ENCODE assay signal across 3 cellular contexts in genomic region chr1:209749660-209750059, GRCh38.
TF ChIP-seq lines count a peak whose summit lies in the region.

No MANE protein-coding gene starts in this region.

TF ChIP-seq in SK-N-SH, 30 proteins besides CTCF, POLR2A, EP300 and RAD21:
- peak; percentile 44 for TF ChIP-seq GATA2 (CRISPR knock-in tag; IDR thresholded peaks at IDR 0.05)
- no peak for TF ChIP-seq TEAD4 (IDR thresholded peaks at IDR 0.05; ENCODE audit: borderline replicate concordance, insufficient read depth)
- peak; percentile 15 for TF ChIP-seq CHD2 (IDR thresholded peaks at IDR 0.05; ENCODE audit: low read length, partially characterized antibody)

TF ChIP-seq in SK-N-SH treated with all-trans-retinoic acid at 6 μM for 48 hours, 23 proteins besides CTCF, POLR2A, EP300 and RAD21:
- TF ChIP-seq ZNF70 (CRISPR knock-in tag; IDR thresholded peaks at IDR 0.05), result no peak
- TF ChIP-seq ZFP30 (CRISPR knock-in tag; IDR thresholded peaks at IDR 0.05), result no peak
- no peak for TF ChIP-seq SNAI2 (CRISPR knock-in tag; IDR thresholded peaks at IDR 0.05)
- TF ChIP-seq TCF4 (CRISPR knock-in tag; IDR thresholded peaks at IDR 0.05; ENCODE audit: borderline replicate concordance), result no peak
- TF ChIP-seq PPARA (CRISPR knock-in tag; IDR thresholded peaks at IDR 0.05; ENCODE audit: borderline replicate concordance), result no peak
- TF ChIP-seq ZNF565 (CRISPR knock-in tag; conservative IDR thresholded peaks at IDR 0.05; ENCODE audit: low read depth), result no peak
- TF ChIP-seq ESRRG (CRISPR knock-in tag; IDR thresholded peaks at IDR 0.05), result no peak
- TF ChIP-seq, protein P1, sequence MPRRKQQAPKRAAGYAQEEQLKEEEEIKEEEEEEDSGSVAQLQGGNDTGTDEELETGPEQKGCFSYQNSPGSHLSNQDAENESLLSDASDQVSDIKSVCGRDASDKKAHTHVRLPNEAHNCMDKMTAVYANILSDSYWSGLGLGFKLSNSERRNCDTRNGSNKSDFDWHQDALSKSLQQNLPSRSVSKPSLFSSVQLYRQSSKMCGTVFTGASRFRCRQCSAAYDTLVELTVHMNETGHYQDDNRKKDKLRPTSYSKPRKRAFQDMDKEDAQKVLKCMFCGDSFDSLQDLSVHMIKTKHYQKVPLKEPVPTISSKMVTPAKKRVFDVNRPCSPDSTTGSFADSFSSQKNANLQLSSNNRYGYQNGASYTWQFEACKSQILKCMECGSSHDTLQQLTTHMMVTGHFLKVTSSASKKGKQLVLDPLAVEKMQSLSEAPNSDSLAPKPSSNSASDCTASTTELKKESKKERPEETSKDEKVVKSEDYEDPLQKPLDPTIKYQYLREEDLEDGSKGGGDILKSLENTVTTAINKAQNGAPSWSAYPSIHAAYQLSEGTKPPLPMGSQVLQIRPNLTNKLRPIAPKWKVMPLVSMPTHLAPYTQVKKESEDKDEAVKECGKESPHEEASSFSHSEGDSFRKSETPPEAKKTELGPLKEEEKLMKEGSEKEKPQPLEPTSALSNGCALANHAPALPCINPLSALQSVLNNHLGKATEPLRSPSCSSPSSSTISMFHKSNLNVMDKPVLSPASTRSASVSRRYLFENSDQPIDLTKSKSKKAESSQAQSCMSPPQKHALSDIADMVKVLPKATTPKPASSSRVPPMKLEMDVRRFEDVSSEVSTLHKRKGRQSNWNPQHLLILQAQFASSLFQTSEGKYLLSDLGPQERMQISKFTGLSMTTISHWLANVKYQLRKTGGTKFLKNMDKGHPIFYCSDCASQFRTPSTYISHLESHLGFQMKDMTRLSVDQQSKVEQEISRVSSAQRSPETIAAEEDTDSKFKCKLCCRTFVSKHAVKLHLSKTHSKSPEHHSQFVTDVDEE (CRISPR knock-in tag; IDR thresholded peaks at IDR 0.05), result no peak
- TF ChIP-seq ZNF8 (CRISPR knock-in tag; IDR thresholded peaks at IDR 0.05), result no peak
- TF ChIP-seq, protein P2, sequence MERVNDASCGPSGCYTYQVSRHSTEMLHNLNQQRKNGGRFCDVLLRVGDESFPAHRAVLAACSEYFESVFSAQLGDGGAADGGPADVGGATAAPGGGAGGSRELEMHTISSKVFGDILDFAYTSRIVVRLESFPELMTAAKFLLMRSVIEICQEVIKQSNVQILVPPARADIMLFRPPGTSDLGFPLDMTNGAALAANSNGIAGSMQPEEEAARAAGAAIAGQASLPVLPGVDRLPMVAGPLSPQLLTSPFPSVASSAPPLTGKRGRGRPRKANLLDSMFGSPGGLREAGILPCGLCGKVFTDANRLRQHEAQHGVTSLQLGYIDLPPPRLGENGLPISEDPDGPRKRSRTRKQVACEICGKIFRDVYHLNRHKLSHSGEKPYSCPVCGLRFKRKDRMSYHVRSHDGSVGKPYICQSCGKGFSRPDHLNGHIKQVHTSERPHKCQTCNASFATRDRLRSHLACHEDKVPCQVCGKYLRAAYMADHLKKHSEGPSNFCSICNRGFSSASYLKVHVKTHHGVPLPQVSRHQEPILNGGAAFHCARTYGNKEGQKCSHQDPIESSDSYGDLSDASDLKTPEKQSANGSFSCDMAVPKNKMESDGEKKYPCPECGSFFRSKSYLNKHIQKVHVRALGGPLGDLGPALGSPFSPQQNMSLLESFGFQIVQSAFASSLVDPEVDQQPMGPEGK (CRISPR knock-in tag; IDR thresholded peaks at IDR 0.05; ENCODE audit: borderline replicate concordance), result no peak
- TF ChIP-seq CREB5 (CRISPR knock-in tag; IDR thresholded peaks at IDR 0.05; ENCODE audit: low read depth), result no peak
- TF ChIP-seq, protein P3, sequence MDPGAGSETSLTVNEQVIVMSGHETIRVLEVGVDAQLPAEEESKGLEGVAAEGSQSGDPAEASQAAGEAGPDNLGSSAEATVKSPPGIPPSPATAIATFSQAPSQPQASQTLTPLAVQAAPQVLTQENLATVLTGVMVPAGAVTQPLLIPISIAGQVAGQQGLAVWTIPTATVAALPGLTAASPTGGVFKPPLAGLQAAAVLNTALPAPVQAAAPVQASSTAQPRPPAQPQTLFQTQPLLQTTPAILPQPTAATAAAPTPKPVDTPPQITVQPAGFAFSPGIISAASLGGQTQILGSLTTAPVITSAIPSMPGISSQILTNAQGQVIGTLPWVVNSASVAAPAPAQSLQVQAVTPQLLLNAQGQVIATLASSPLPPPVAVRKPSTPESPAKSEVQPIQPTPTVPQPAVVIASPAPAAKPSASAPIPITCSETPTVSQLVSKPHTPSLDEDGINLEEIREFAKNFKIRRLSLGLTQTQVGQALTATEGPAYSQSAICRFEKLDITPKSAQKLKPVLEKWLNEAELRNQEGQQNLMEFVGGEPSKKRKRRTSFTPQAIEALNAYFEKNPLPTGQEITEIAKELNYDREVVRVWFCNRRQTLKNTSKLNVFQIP (CRISPR knock-in tag; IDR thresholded peaks at IDR 0.05; ENCODE audit: borderline replicate concordance, low read depth), result no peak
- TF ChIP-seq, protein P4, sequence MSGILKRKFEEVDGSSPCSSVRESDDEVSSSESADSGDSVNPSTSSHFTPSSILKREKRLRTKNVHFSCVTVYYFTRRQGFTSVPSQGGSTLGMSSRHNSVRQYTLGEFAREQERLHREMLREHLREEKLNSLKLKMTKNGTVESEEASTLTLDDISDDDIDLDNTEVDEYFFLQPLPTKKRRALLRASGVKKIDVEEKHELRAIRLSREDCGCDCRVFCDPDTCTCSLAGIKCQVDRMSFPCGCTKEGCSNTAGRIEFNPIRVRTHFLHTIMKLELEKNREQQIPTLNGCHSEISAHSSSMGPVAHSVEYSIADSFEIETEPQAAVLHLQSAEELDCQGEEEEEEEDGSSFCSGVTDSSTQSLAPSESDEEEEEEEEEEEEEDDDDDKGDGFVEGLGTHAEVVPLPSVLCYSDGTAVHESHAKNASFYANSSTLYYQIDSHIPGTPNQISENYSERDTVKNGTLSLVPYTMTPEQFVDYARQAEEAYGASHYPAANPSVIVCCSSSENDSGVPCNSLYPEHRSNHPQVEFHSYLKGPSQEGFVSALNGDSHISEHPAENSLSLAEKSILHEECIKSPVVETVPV (CRISPR knock-in tag; IDR thresholded peaks at IDR 0.05), result no peak
- no peak for TF ChIP-seq ISL1 (CRISPR knock-in tag; IDR thresholded peaks at IDR 0.05)

TF ChIP-seq in GM12878, 131 proteins besides CTCF, POLR2A, EP300 and RAD21:
- TF ChIP-seq CEBPB (IDR thresholded peaks at IDR 0.05; ENCODE audit: borderline replicate concordance in 1 of 2, low read depth in 2 of 2, low read length in 2 of 2), result no peak
- no peak for TF ChIP-seq CHD2 (IDR thresholded peaks at IDR 0.05; ENCODE audit: borderline replicate concordance, low read depth, low read length)
- TF ChIP-seq CREB1 (IDR thresholded peaks at IDR 0.05; ENCODE audit: low read depth), result no peak
- no peak for TF ChIP-seq KLF5 (IDR thresholded peaks at IDR 0.05; ENCODE audit: partially characterized antibody)
- TF ChIP-seq CBFB (IDR thresholded peaks at IDR 0.05; ENCODE audit: low read depth), result no peak
- no peak for TF ChIP-seq BCLAF1 (IDR thresholded peaks at IDR 0.05)
- no peak for TF ChIP-seq TCF3 (IDR thresholded peaks at IDR 0.05; ENCODE audit: borderline replicate concordance, insufficient read depth, low read depth, low read length)
- TF ChIP-seq MTA3 (IDR thresholded peaks at IDR 0.05; ENCODE audit: borderline replicate concordance, low read length), result no peak
- no peak for TF ChIP-seq NBN (IDR thresholded peaks at IDR 0.05)
- TF ChIP-seq REST (IDR thresholded peaks at IDR 0.05; ENCODE audit: low read depth, low read length), result no peak
- TF ChIP-seq, protein P5, sequence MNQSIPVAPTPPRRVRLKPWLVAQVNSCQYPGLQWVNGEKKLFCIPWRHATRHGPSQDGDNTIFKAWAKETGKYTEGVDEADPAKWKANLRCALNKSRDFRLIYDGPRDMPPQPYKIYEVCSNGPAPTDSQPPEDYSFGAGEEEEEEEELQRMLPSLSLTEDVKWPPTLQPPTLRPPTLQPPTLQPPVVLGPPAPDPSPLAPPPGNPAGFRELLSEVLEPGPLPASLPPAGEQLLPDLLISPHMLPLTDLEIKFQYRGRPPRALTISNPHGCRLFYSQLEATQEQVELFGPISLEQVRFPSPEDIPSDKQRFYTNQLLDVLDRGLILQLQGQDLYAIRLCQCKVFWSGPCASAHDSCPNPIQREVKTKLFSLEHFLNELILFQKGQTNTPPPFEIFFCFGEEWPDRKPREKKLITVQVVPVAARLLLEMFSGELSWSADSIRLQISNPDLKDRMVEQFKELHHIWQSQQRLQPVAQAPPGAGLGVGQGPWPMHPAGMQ (IDR thresholded peaks at IDR 0.05; ENCODE audit: borderline replicate concordance), result no peak
- no peak for TF ChIP-seq ASH2L (IDR thresholded peaks at IDR 0.05; ENCODE audit: borderline replicate concordance, low read depth)
- TF ChIP-seq, protein P6, sequence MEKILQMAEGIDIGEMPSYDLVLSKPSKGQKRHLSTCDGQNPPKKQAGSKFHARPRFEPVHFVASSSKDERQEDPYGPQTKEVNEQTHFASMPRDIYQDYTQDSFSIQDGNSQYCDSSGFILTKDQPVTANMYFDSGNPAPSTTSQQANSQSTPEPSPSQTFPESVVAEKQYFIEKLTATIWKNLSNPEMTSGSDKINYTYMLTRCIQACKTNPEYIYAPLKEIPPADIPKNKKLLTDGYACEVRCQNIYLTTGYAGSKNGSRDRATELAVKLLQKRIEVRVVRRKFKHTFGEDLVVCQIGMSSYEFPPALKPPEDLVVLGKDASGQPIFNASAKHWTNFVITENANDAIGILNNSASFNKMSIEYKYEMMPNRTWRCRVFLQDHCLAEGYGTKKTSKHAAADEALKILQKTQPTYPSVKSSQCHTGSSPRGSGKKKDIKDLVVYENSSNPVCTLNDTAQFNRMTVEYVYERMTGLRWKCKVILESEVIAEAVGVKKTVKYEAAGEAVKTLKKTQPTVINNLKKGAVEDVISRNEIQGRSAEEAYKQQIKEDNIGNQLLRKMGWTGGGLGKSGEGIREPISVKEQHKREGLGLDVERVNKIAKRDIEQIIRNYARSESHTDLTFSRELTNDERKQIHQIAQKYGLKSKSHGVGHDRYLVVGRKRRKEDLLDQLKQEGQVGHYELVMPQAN (conservative IDR thresholded peaks at IDR 0.05), result no peak
- no peak for TF ChIP-seq MXI1 (IDR thresholded peaks at IDR 0.05; ENCODE audit: low read depth, low read length)
- no peak for TF ChIP-seq TCF7 (IDR thresholded peaks at IDR 0.05; ENCODE audit: borderline replicate concordance)
- no peak for TF ChIP-seq HDAC6 (IDR thresholded peaks at IDR 0.05; ENCODE audit: unreplicated experiment)
- TF ChIP-seq RELA (IDR thresholded peaks at IDR 0.05; ENCODE audit: borderline replicate concordance, partially characterized antibody), result no peak
- TF ChIP-seq ZSCAN29 (IDR thresholded peaks at IDR 0.05), result no peak
- no peak for TF ChIP-seq ZNF274 (IDR thresholded peaks at IDR 0.05; ENCODE audit: insufficient read depth, insufficient read length)
- no peak for TF ChIP-seq NR2C2 (IDR thresholded peaks at IDR 0.05; ENCODE audit: borderline replicate concordance, control insufficient read depth, insufficient read length, low read depth)
